16 cellular contexts compared by ENCODE assay signal in the genomic region with DNA sequence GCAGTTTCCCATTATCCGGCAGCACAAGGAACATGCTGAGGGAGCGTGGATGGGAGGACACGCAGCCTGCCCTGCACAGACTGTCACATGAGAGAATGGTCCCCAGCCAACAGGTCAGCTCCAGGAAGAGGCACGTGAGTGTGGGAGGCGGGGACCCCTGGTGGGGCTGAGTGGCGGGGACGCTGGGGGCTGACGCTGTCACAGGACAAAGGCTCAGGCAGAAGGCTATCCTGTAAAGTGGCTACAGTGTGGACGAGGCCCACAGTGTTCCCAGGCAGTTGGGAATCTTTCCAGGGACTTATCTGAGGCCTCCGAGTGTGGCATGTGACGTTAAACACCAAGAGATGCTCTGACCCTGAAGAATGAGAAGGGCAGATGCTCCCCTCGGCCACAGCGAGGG.
DNase-seq lines count a peak whose midpoint lies in the region; ATAC-seq and TF ChIP-seq lines count a peak whose summit lies in the region.
"Had no signal": no experiment of that assay in that cellular context is flagged by ENCODE, and none has a peak within 500 bp of the region (broad histone marks: within the 10 kb centered on the region; RNA-seq: fewer than 3 reads in every experiment).

No MANE protein-coding gene starts in this region.

- H3K27ac Mint-ChIP-seq in T-helper 2 cell treated with Interferon-gamma antibody and Interleukin-4, amounts not matched to agents 5 μg/mL and 100 μg/mL, for 36 hours: no peak overlapping the region
- peak overlapping the region; percentile 80 for H3K27ac Mint-ChIP-seq in nephron progenitor cell
- H3K27ac Mint-ChIP-seq: mesothelial cell of epicardium, progenitor cell of endocrine pancreas had no signal

- ATAC-seq in GM19324 (IDR thresholded peaks at IDR 0.05; ENCODE audit: low FRiP score, unreplicated experiment): no peak

- H3K9me3 Mint-ChIP-seq in T-helper 2 cell treated with Interferon-gamma antibody and Interleukin-4, amounts not matched to agents 5 μg/mL and 100 μg/mL, for 36 hours: no peaks in the 10 kb centered on the region
- no peaks in the 10 kb centered on the region for H3K9me3 Mint-ChIP-seq in nephron progenitor cell
- H3K9me3 Mint-ChIP-seq: immature natural killer cell, mesothelial cell of epicardium had no signal

- H3K27me3 Mint-ChIP-seq in T-helper 2 cell treated with Interferon-gamma antibody and Interleukin-4, amounts not matched to agents 5 μg/mL and 100 μg/mL, for 36 hours (ENCODE audit: low read depth): no peaks in the 10 kb centered on the region
- no peaks in the 10 kb centered on the region for H3K27me3 Mint-ChIP-seq in nephron progenitor cell (ENCODE audit: low read depth, poor library complexity)
- H3K27me3 Mint-ChIP-seq: progenitor cell of endocrine pancreas had no signal

- H3K4me3 Mint-ChIP-seq in T-helper 2 cell treated with Interferon-gamma antibody and Interleukin-4, amounts not matched to agents 5 μg/mL and 100 μg/mL, for 36 hours: peak overlapping the region; percentile 68
- no peak overlapping the region for H3K4me3 Mint-ChIP-seq in nephron progenitor cell
- H3K4me3 Mint-ChIP-seq: immature natural killer cell, mesothelial cell of epicardium had no signal

- H3K36me3 Mint-ChIP-seq in T-helper 2 cell treated with Interferon-gamma antibody and Interleukin-4, amounts not matched to agents 5 μg/mL and 100 μg/mL, for 36 hours (ENCODE audit: low read depth): peaks cover 56% of the 10 kb centered on the region
- H3K36me3 Mint-ChIP-seq in nephron progenitor cell (ENCODE audit: low read depth): peaks cover 58% of the 10 kb centered on the region

- peak overlapping the region; percentile 16 for H3K27ac ChIP-seq in angular gyrus (ENCODE audit: low read depth, low read length)
- H3K27ac ChIP-seq: uterus had no signal

- H3K4me1 Mint-ChIP-seq in T-helper 2 cell treated with Interferon-gamma antibody and Interleukin-4, amounts not matched to agents 5 μg/mL and 100 μg/mL, for 36 hours (ENCODE audit: low read depth): peaks cover 42% of the 10 kb centered on the region
- H3K4me1 Mint-ChIP-seq in nephron progenitor cell: peaks cover 10% of the 10 kb centered on the region
- H3K4me1 Mint-ChIP-seq: mesothelial cell of epicardium had no signal

- no peak for DNase-seq in T-helper 2 cell treated with Interferon-gamma antibody and Interleukin-4, amounts not matched to agents 5 μg/mL and 100 μg/mL, for 36 hours (ENCODE audit: low spot score)
- DNase-seq in T-helper 2 cell: no peak
- no peak for DNase-seq in nephron progenitor cell
- no peak for DNase-seq in stimulated activated CD4-positive, alpha-beta T cell treated with anti-CD3 and anti-CD28 coated beads, Interleukin-4, amount 100 ng/mL, for 4 hours
- DNase-seq: anterior cingulate cortex; Calu3; immature natural killer cell; IMR-90; NCI-H146; NCI-H524 treated with DMSO at 0.1 percent for 48 hours; stimulated activated CD4-positive, alpha-beta T cell treated with anti-CD3 and anti-CD28 coated beads, Interleukin-1b, Interleukin-23, amount 100 ng/mL, for 48 hours; uterus had no signal

- TF ChIP-seq CTCF in nephron progenitor cell (IDR thresholded peaks at IDR 0.05): no peak
